In the genomic region with DNA sequence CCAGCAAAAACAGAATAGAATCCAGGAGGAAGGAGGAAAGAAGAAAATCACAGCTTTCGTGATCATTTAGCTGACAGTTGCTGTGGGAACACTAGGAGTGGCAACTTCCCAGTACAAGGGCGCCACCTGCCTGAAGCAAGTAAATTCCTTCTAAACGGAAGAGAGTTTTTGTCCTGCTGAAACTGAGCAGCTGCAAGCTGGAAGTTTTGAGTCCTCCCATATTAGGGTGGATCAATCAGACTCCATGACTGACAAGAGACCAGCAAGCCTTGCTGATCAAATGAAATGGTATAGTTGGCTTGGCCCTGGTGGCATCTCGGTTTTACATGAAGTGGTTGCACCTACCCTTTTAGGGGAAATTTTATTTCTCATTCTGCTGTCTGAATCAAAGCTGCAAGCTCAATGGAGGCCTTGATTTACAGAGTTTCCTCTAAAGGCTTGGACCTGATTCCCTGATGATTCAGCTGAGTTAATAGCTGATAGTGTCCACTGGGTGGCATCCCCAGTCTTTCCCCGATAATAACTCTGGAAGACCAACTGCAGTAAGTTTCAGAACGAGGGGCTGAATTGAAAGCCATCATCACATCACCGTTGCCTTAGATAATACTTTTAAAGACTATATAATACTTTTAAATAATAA, we compare ENCODE assay signal across 8 cellular contexts.
DNase-seq lines count a peak whose midpoint lies in the region; ATAC-seq and TF ChIP-seq lines count a peak whose summit lies in the region.

No MANE protein-coding gene starts in this region.

- in situ Hi-C loops in astrocyte of the cerebellum (cut with HindIII; ENCODE audit: low sequenced_read_pairs): loop anchor here (25.0 kb wide), 1 partner anchor 758 kb away; no protein-coding TSS in a partner anchor

- TF ChIP-seq CTCF in astrocyte of the cerebellum (IDR thresholded peaks at IDR 0.05; ENCODE audit: low read depth, low read length, missing control alignments): peak; percentile 74
- peak; percentile 83 for TF ChIP-seq CTCF in retinal pigment epithelial cell (conservative IDR thresholded peaks at IDR 0.05; ENCODE audit: low read depth, low read length)

- DNase-seq in activated T-cell treated with anti-CD3 and anti-CD28 coated beads for 48 hours (ENCODE audit: low read depth) (peak; percentile 14), activated T-cell treated with anti-CD3 and anti-CD28 coated beads for 4 hours (no peak), NCI-H446 treated with DMSO at 0.1 percent for 48 hours (lab: John Stamatoyannopoulos, UW) (peak; percentile 47), astrocyte of the cerebellum (ENCODE audit: low read depth) (peak; percentile 76), hepatic stellate cell (ENCODE audit: low spot score) (peak; percentile 30), retinal pigment epithelial cell (ENCODE audit: low read depth) (peak; percentile 47), KG1 (lab: John Stamatoyannopoulos, UW) (no peak)

- H3K4me3 ChIP-seq in astrocyte of the cerebellum (ENCODE audit: low read depth, low read length) (no peak overlapping the region), retinal pigment epithelial cell (ENCODE audit: low read length) (no peak overlapping the region)

- ATAC-seq in HG03159 (IDR thresholded peaks at IDR 0.05; ENCODE audit: unreplicated experiment): peak; percentile 72

Comparison
In these comparisons a context has a peak if more than half of its experiments do, and no peak if none do; other contexts are left out.
1. DNase-seq: peak in activated T-cell treated with anti-CD3 and anti-CD28 coated beads for 48 hours (single experiment), NCI-H446 treated with DMSO at 0.1 percent for 48 hours (single experiment), astrocyte of the cerebellum (single experiment), hepatic stellate cell (single experiment) and retinal pigment epithelial cell (single experiment); none in activated T-cell treated with anti-CD3 and anti-CD28 coated beads for 4 hours (single experiment) and KG1 (single experiment).